26 cellular contexts compared by ENCODE assay signal in genomic region chr10:13241613-13242012, GRCh38. TPM values are rescaled to one million over a fixed set of nuclear protein-coding genes. Genes with fewer than 3 reads are reported as not detected.
DNase-seq lines count a peak whose midpoint lies in the region; ATAC-seq, FAIRE-seq and TF ChIP-seq lines count a peak whose summit lies in the region.
"Had no signal": no experiment of that assay in that cellular context is flagged by ENCODE, and none has a peak within 500 bp of the region (broad histone marks: within the 10 kb centered on the region; RNA-seq: fewer than 3 reads in every experiment).

No MANE protein-coding gene starts in this region.

- no peaks in the 10 kb centered on the region for H3K27me3 Mint-ChIP-seq in activated CD4-positive, alpha-beta T cell treated with anti-CD3 and anti-CD28 coated beads for 36 hours
- H3K27me3 Mint-ChIP-seq in H9 (ENCODE audit: low read depth) = no peaks in the 10 kb centered on the region
- H3K27me3 Mint-ChIP-seq: CD4-positive, alpha-beta memory T cell; CD4-positive, CD25-positive, alpha-beta regulatory T cell had no signal

- H3K4me1 ChIP-seq in left lung = no peaks in the 10 kb centered on the region
- H3K4me1 ChIP-seq in HepG2 (ENCODE audit: insufficient read depth, low read length) = peaks cover 34% of the 10 kb centered on the region
- H3K4me1 ChIP-seq in lung (ENCODE audit: control insufficient read depth in 2 of 2, insufficient read depth in 2 of 2, low read length in 2 of 2) = no peaks in the 10 kb centered on the region
- H3K4me1 ChIP-seq in upper lobe of right lung = no peaks in the 10 kb centered on the region
- H3K4me1 ChIP-seq in H9 (ENCODE audit: insufficient read depth, low read length) = no peaks in the 10 kb centered on the region
- H3K4me1 ChIP-seq: BE2C had no signal

- in situ Hi-C loops in HepG2 (cut with HindIII; ENCODE audit: extremely low pct_ligation_motif_present, low pct_unique_long_range_greater_than_20kb) = no loop called here

- H2BK20ac ChIP-seq in H9 (ENCODE audit: low read depth, low read length, poor library complexity, severe bottlenecking) = no peak overlapping the region

- H3K79me2 ChIP-seq in HepG2 (ENCODE audit: insufficient read depth, low read length) (no peaks in the 10 kb centered on the region), H9 (ENCODE audit: insufficient read depth, low read length) (no peaks in the 10 kb centered on the region)

- no peaks in the 10 kb centered on the region for H3K36me3 Mint-ChIP-seq in activated CD4-positive, alpha-beta T cell treated with anti-CD3 and anti-CD28 coated beads for 36 hours (ENCODE audit: low read depth)
- no peaks in the 10 kb centered on the region for H3K36me3 Mint-ChIP-seq in H9 (ENCODE audit: insufficient read depth in 1 of 3, low read depth in 3 of 3)
- H3K36me3 Mint-ChIP-seq: CD14-positive monocyte; CD4-positive, alpha-beta memory T cell; CD4-positive, CD25-positive, alpha-beta regulatory T cell; CD8-positive, alpha-beta memory T cell had no signal

- H3K27me3 ChIP-seq in left lung (no peaks in the 10 kb centered on the region), HepG2 (ENCODE audit: control insufficient read depth in 1 of 2, insufficient read depth in 2 of 2, low read length in 2 of 2) (no peaks in the 10 kb centered on the region), lung (ENCODE audit: control insufficient read depth, insufficient read depth) (no peaks in the 10 kb centered on the region), upper lobe of right lung (no peaks in the 10 kb centered on the region), H9 (ENCODE audit: insufficient read depth, low read length) (no peaks in the 10 kb centered on the region)
- H3K27me3 ChIP-seq: BE2C, BLaER1 had no signal

- no peak overlapping the region for H2AK5ac ChIP-seq in H9 (ENCODE audit: insufficient read length, low read length)

- H3K56ac ChIP-seq in H9 (ENCODE audit: insufficient read length, low read depth, low read length) = no peak overlapping the region

- no peak overlapping the region for H3K18ac ChIP-seq in H9 (ENCODE audit: insufficient read length, low read depth, low read length)

- H2BK5ac ChIP-seq in H9 (ENCODE audit: insufficient read length, low read length) = no peak overlapping the region

- TF ChIP-seq CTCF in left lung (IDR thresholded peaks at IDR 0.05) = no peak
- no peak for TF ChIP-seq CTCF in HepG2 (CRISPR knock-in tag; IDR thresholded peaks at IDR 0.05)
- no peak for TF ChIP-seq CTCF in lung (IDR thresholded peaks at IDR 0.05; ENCODE audit: control extremely low read depth, extremely low read depth)
- no peak for TF ChIP-seq CTCF in upper lobe of right lung (IDR thresholded peaks at IDR 0.05)
- no peak for TF ChIP-seq CTCF in H9 (conservative IDR thresholded peaks at IDR 0.05)

- H3K14ac ChIP-seq in H9 (ENCODE audit: insufficient read depth, low read length) = no peak overlapping the region

- TF ChIP-seq POLR2A in HepG2 (IDR thresholded peaks at IDR 0.05; ENCODE audit: insufficient read depth in 1 of 2, low read depth in 2 of 2, low read length in 2 of 2) = no peak

- DNase-seq in left lung (no peak), HepG2 (ENCODE audit: low spot score) (peak; percentile 28), lung (ENCODE audit: low spot score) (no peak), upper lobe of right lung (no peak), DMS153 (lab: John Stamatoyannopoulos, UW) (no peak), H9 (no peak)
- no peak for DNase-seq in activated CD4-positive, alpha-beta T cell treated with anti-CD3 and anti-CD28 coated beads for 36 hours
- DNase-seq: 8988T; ACHN; BE2C; C1 segment of cervical spinal cord; CD4-positive, alpha-beta memory T cell; CD4-positive, CD25-positive, alpha-beta regulatory T cell; CD8-positive, alpha-beta memory T cell; COR-L47; DMS 273 treated with DMSO at 0.1 percent for 48 hours; DMS79 treated with DMSO at 0.1 percent for 48 hours; GF-D8 had no signal

- H4K20me1 ChIP-seq in HepG2 (ENCODE audit: insufficient read depth, low read length) (no peaks in the 10 kb centered on the region), H9 (ENCODE audit: control insufficient read depth, insufficient read depth, insufficient read length) (no peaks in the 10 kb centered on the region)
- H4K20me1 ChIP-seq: BLaER1 had no signal

- H3K9ac ChIP-seq in HepG2 (ENCODE audit: insufficient read depth, low read depth, low read length) (no peak overlapping the region), H9 (ENCODE audit: extremely low read depth, insufficient read length, low read length) (no peak overlapping the region)
- H3K9ac ChIP-seq: BLaER1 had no signal

- no peak overlapping the region for H3K23ac ChIP-seq in H9 (ENCODE audit: insufficient read length, low read depth, low read length)

- POLR2A ChIA-PET in HepG2 (lab: Yijun Ruan, JAX) = no interaction called here
- POLR2A ChIA-PET in activated CD4-positive, alpha-beta T cell treated with anti-CD3 and anti-CD28 coated beads for 36 hours (lab: Charles Lee) = no interaction called here

- H4K5ac ChIP-seq in H9 (ENCODE audit: insufficient read length, low read depth, low read length) = no peak overlapping the region

- H3K23me2 ChIP-seq in H9 (ENCODE audit: insufficient read length, low read depth, low read length, poor library complexity, severe bottlenecking) = no peaks in the 10 kb centered on the region

- no peaks in the 10 kb centered on the region for H3K9me3 Mint-ChIP-seq in activated CD4-positive, alpha-beta T cell treated with anti-CD3 and anti-CD28 coated beads for 36 hours (ENCODE audit: low read depth)
- no peaks in the 10 kb centered on the region for H3K9me3 Mint-ChIP-seq in H9
- H3K9me3 Mint-ChIP-seq: CD4-positive, alpha-beta memory T cell; CD4-positive, CD25-positive, alpha-beta regulatory T cell; CD8-positive, alpha-beta memory T cell had no signal

- H3K4me2 ChIP-seq in HepG2 (ENCODE audit: low read depth, low read length) (no peak overlapping the region), H9 (ENCODE audit: insufficient read depth, insufficient read length, low read length) (no peak overlapping the region)
- H3K4me2 ChIP-seq: BLaER1 had no signal

- H3K4me3 ChIP-seq in left lung = no peak overlapping the region
- no peak overlapping the region for H3K4me3 ChIP-seq in HepG2 (replicated peaks in 1 of 3; ENCODE audit: insufficient read depth in 1 of 3, low read depth in 2 of 3, low read length in 3 of 3)
- H3K4me3 ChIP-seq in lung = no peak overlapping the region
- no peak overlapping the region for H3K4me3 ChIP-seq in upper lobe of right lung
- H3K4me3 ChIP-seq: BLaER1 had no signal

- no peak overlapping the region for H3T11ph ChIP-seq in H9 (ENCODE audit: low read length)

- TF ChIP-seq RAD21 in HepG2 (CRISPR knock-in tag; IDR thresholded peaks at IDR 0.05) = no peak

- H3K79me1 ChIP-seq in H9 (ENCODE audit: insufficient read depth, low read depth, low read length, poor library complexity, severe bottlenecking) = no peaks in the 10 kb centered on the region

- intact Hi-C loops in left lung (cut with DNase I) = no loop called here
- intact Hi-C loops in HepG2 (cut with micrococcal nuclease; ENCODE audit: unreplicated experiment) = no loop called here
- intact Hi-C loops in upper lobe of right lung (cut with DNase I) = no loop called here
- intact Hi-C loops in activated CD4-positive, alpha-beta T cell treated with anti-CD3 and anti-CD28 coated beads for 36 hours (cut with DNase I, micrococcal nuclease) = no loop called here

- WGBS in HepG2 (ENCODE audit: low lambda C conversion rate) = 26% methylated on average over 3 of the region's 3 CpGs
- 68 to 86% methylated on average over 3 of the region's 3 CpGs for WGBS in lung, 2 donors
- no CpG with 5 or more reads among the region's 3 CpGs for WGBS in H9 (ENCODE audit: extremely low coverage, insufficient read length, low lambda C conversion rate)

- H2BK15ac ChIP-seq in H9 (ENCODE audit: low read depth, low read length) = no peak overlapping the region

- H2BK120ac ChIP-seq in H9 (ENCODE audit: low read depth, low read length, poor library complexity, severe bottlenecking) = no peak overlapping the region

- BruUV-seq in HepG2 (replicated peaks; lab: Mats Ljungman, UMichigan) = no TSS peak

- no peak overlapping the region for H4K91ac ChIP-seq in H9 (ENCODE audit: insufficient read length, low read depth, low read length)

- FAIRE-seq in HepG2 (lab: Jason Lieb, UNC) = peak; percentile 39
- FAIRE-seq: A204.1, G401.6, GM12891, GM19239 had no signal

- no peak overlapping the region for H4K8ac ChIP-seq in H9 (replicated peaks; ENCODE audit: insufficient read length, low read depth, low read length)

- no peaks in the 10 kb centered on the region for H3K4me1 Mint-ChIP-seq in activated CD4-positive, alpha-beta T cell treated with anti-CD3 and anti-CD28 coated beads for 36 hours
- no peaks in the 10 kb centered on the region for H3K4me1 Mint-ChIP-seq in H9
- H3K4me1 Mint-ChIP-seq: CD14-positive monocyte; CD4-positive, alpha-beta memory T cell; CD4-positive, CD25-positive, alpha-beta regulatory T cell; CD8-positive, alpha-beta memory T cell had no signal

- no peak overlapping the region for H2AFZ ChIP-seq in HepG2 (ENCODE audit: low read length)
- H2AFZ ChIP-seq in H9 (ENCODE audit: low read length) = no peak overlapping the region

- H3K27ac Mint-ChIP-seq in activated CD4-positive, alpha-beta T cell treated with anti-CD3 and anti-CD28 coated beads for 36 hours = no peak overlapping the region
- H3K27ac Mint-ChIP-seq in H9 = no peak overlapping the region
- H3K27ac Mint-ChIP-seq: CD14-positive monocyte; CD4-positive, alpha-beta memory T cell; CD4-positive, CD25-positive, alpha-beta regulatory T cell; CD8-positive, alpha-beta memory T cell had no signal

- H3K9me3 ChIP-seq in left lung (no peaks in the 10 kb centered on the region), HepG2 (ENCODE audit: low read length) (no peaks in the 10 kb centered on the region), lung (ENCODE audit: control insufficient read depth in 2 of 2, insufficient read depth in 1 of 2, low read length in 1 of 2) (no peaks in the 10 kb centered on the region), upper lobe of right lung (no peaks in the 10 kb centered on the region), H9 (ENCODE audit: control insufficient read depth, low read depth, low read length) (no peaks in the 10 kb centered on the region)
- H3K9me3 ChIP-seq: BE2C, BLaER1 had no signal

- TF ChIP-seq EP300 in HepG2 (IDR thresholded peaks at IDR 0.05; ENCODE audit: low read depth in 2 of 2, low read length in 2 of 2) (no peak), HepG2 (CRISPR knock-in tag; IDR thresholded peaks at IDR 0.05; ENCODE audit: borderline replicate concordance) (no peak)

- H3K4ac ChIP-seq in H9 (ENCODE audit: low read depth, low read length) = no peak overlapping the region

- H3K4me3 Mint-ChIP-seq in activated CD4-positive, alpha-beta T cell treated with anti-CD3 and anti-CD28 coated beads for 36 hours = no peak overlapping the region
- H3K4me3 Mint-ChIP-seq in H9 = no peak overlapping the region
- H3K4me3 Mint-ChIP-seq: CD14-positive monocyte; CD4-positive, alpha-beta memory T cell; CD4-positive, CD25-positive, alpha-beta regulatory T cell; CD8-positive, alpha-beta memory T cell had no signal

- no peak overlapping the region for H3K27ac ChIP-seq in left lung
- no peak overlapping the region for H3K27ac ChIP-seq in HepG2 (ENCODE audit: extremely low read length, insufficient read depth, low read length)
- no peak overlapping the region for H3K27ac ChIP-seq in lung (ENCODE audit: low read depth in 1 of 2, low read length in 1 of 2)
- H3K27ac ChIP-seq in upper lobe of right lung = no peak overlapping the region
- H3K27ac ChIP-seq in H9 (ENCODE audit: insufficient read length, low read depth, low read length) = no peak overlapping the region
- H3K27ac ChIP-seq: BLaER1 had no signal

- ATAC-seq in left lung (peak; percentile 94), HepG2 (no peak), lung (ENCODE audit: insufficient read depth, low FRiP score) (peak; percentile 41), upper lobe of right lung (peak; percentile 88)
- ATAC-seq in activated CD4-positive, alpha-beta T cell treated with anti-CD3 and anti-CD28 coated beads for 36 hours = no peak

- no peak overlapping the region for H2BK12ac ChIP-seq in H9 (ENCODE audit: insufficient read length, low read depth, low read length)

- H3K36me3 ChIP-seq in left lung = no peaks in the 10 kb centered on the region
- no peaks in the 10 kb centered on the region for H3K36me3 ChIP-seq in HepG2 (replicated peaks in 1 of 2; ENCODE audit: control insufficient read depth in 1 of 2, insufficient read depth in 2 of 2, low read length in 2 of 2)
- no peaks in the 10 kb centered on the region for H3K36me3 ChIP-seq in lung (ENCODE audit: control insufficient read depth in 2 of 2, insufficient read depth in 2 of 2, low read length in 2 of 2)
- no peaks in the 10 kb centered on the region for H3K36me3 ChIP-seq in upper lobe of right lung
- H3K36me3 ChIP-seq: BE2C, BLaER1 had no signal

- CTCF ChIA-PET in HepG2 (lab: Yijun Ruan, JAX; ENCODE audit: low intra/inter-chr PET ratio, low total read pairs) = no interaction called here
- CTCF ChIA-PET in activated CD4-positive, alpha-beta T cell treated with anti-CD3 and anti-CD28 coated beads for 36 hours (lab: Charles Lee) = no interaction called here

RNA-seq across cellular contexts. Expression of gene UCMA, which starts 7.4 kb away (rescaled TPM):
- total RNA-seq in left lung = not detected
- total RNA-seq in HepG2 (2016; rRNA removed; fragmentation: Illumina TruSeq; extraction: Trizol) = not detected in 2 replicates
- not detected in 2 replicates for total RNA-seq in HepG2 (2016; cell fraction: cytosol; rRNA removed; fragmentation: Illumina TruSeq; extraction: Trizol; ENCODE audit: low read depth)
- not detected in 2 replicates for total RNA-seq in HepG2 (2016; cell fraction: insoluble cytoplasmic fraction; rRNA removed; fragmentation: Illumina TruSeq; extraction: Trizol)
- total RNA-seq in HepG2 (2016; cell fraction: membrane; rRNA removed; fragmentation: Illumina TruSeq; extraction: Trizol) = not detected in 2 replicates
- total RNA-seq in HepG2 (2016; cell fraction: nucleus; rRNA removed; fragmentation: Illumina TruSeq; extraction: Trizol) = not detected in 2 replicates
- not detected in 2 replicates for polyA plus RNA-seq in HepG2 (2011; rRNA removed)
- polyA plus RNA-seq in HepG2 (2011; cell fraction: cytosol; rRNA removed) = not detected in 2 replicates
- not detected in 2 replicates for polyA plus RNA-seq in HepG2 (2011; cell fraction: nucleus; rRNA removed)
- not detected in 2 replicates for polyA plus RNA-seq in HepG2 (2012)
- not detected in 2 replicates for polyA plus RNA-seq in HepG2 (2016; cell fraction: cytosol; fragmentation: Illumina TruSeq; extraction: Trizol; ENCODE audit: low read depth)
- polyA plus RNA-seq in HepG2 (2016; cell fraction: insoluble cytoplasmic fraction; fragmentation: Illumina TruSeq; extraction: Trizol; ENCODE audit: low read depth) = not detected in 2 replicates
- not detected in 2 replicates for polyA plus RNA-seq in HepG2 (2016; cell fraction: membrane; fragmentation: Illumina TruSeq; extraction: Trizol; ENCODE audit: low read depth)
- polyA plus RNA-seq in HepG2 (2016; cell fraction: nucleus; fragmentation: Illumina TruSeq; extraction: Trizol; ENCODE audit: insufficient read depth, low read depth) = not detected in 2 replicates
- polyA minus RNA-seq in HepG2 (2011; rRNA and poly(A)+ RNA removed; ENCODE audit: low replicate concordance) = not detected in 2 replicates
- polyA minus RNA-seq in HepG2 (2011; cell fraction: cytosol; rRNA and poly(A)+ RNA removed) = not detected in 2 replicates
- not detected in 2 replicates for polyA minus RNA-seq in HepG2 (2011; cell fraction: nucleus; rRNA and poly(A)+ RNA removed)
- under 1 TPM in 1 of 2 donors, not detected in 1; 0.91 TPM for total RNA-seq in lung
- polyA plus RNA-seq in lung = not detected
- not detected for total RNA-seq in upper lobe of right lung
- not detected for total RNA-seq in activated CD4-positive, alpha-beta T cell treated with anti-CD3 and anti-CD28 coated beads for 36 hours
- not detected in 2 replicates for total RNA-seq in H9 (2021)
- total RNA-seq: A673; CD4-positive, alpha-beta memory T cell; CD4-positive, CD25-positive, alpha-beta regulatory T cell; CD8-positive, alpha-beta memory T cell had no signal
- polyA plus RNA-seq: AG04450; CD14-positive monocyte; CD4-positive, alpha-beta memory T cell; CD4-positive, CD25-positive, alpha-beta regulatory T cell; CD8-positive, alpha-beta memory T cell had no signal

RNA-seq across cellular contexts. Expression of gene PHYH, which starts 58.3 kb away (rescaled TPM):
- total RNA-seq in left lung = 10 to 100 TPM; 26.4 to 46.9 TPM
- total RNA-seq in HepG2 (2016; rRNA removed; fragmentation: Illumina TruSeq; extraction: Trizol) = 34.5 and 47.9 TPM in 2 replicates
- 17.6 and 21.7 TPM in 2 replicates for total RNA-seq in HepG2 (2016; cell fraction: cytosol; rRNA removed; fragmentation: Illumina TruSeq; extraction: Trizol; ENCODE audit: low read depth)
- 36.1 and 49.8 TPM in 2 replicates for total RNA-seq in HepG2 (2016; cell fraction: insoluble cytoplasmic fraction; rRNA removed; fragmentation: Illumina TruSeq; extraction: Trizol)
- total RNA-seq in HepG2 (2016; cell fraction: membrane; rRNA removed; fragmentation: Illumina TruSeq; extraction: Trizol) = 20.3 and 22.2 TPM in 2 replicates
- total RNA-seq in HepG2 (2016; cell fraction: nucleus; rRNA removed; fragmentation: Illumina TruSeq; extraction: Trizol) = 18.4 and 18.8 TPM in 2 replicates
- polyA plus RNA-seq in HepG2 (2011; rRNA removed) = 27.2 and 37.4 TPM in 2 replicates
- 27.7 and 38.9 TPM in 2 replicates for polyA plus RNA-seq in HepG2 (2011; cell fraction: cytosol; rRNA removed)
- 12.7 and 24.3 TPM in 2 replicates for polyA plus RNA-seq in HepG2 (2011; cell fraction: nucleus; rRNA removed)
- polyA plus RNA-seq in HepG2 (2012) = 47.7 and 75.4 TPM in 2 replicates
- polyA plus RNA-seq in HepG2 (2016; cell fraction: cytosol; fragmentation: Illumina TruSeq; extraction: Trizol; ENCODE audit: low read depth) = 14.6 and 17.7 TPM in 2 replicates
- 78.2 and 81.4 TPM in 2 replicates for polyA plus RNA-seq in HepG2 (2016; cell fraction: insoluble cytoplasmic fraction; fragmentation: Illumina TruSeq; extraction: Trizol; ENCODE audit: low read depth)
- polyA plus RNA-seq in HepG2 (2016; cell fraction: membrane; fragmentation: Illumina TruSeq; extraction: Trizol; ENCODE audit: low read depth) = 22.5 and 25.2 TPM in 2 replicates
- 38.1 and 38.4 TPM in 2 replicates for polyA plus RNA-seq in HepG2 (2016; cell fraction: nucleus; fragmentation: Illumina TruSeq; extraction: Trizol; ENCODE audit: insufficient read depth, low read depth)
- polyA minus RNA-seq in HepG2 (2011; rRNA and poly(A)+ RNA removed; ENCODE audit: low replicate concordance) = 7.2 and 13.5 TPM in 2 replicates
- polyA minus RNA-seq in HepG2 (2011; cell fraction: cytosol; rRNA and poly(A)+ RNA removed) = 9.4 and 13.2 TPM in 2 replicates
- polyA minus RNA-seq in HepG2 (2011; cell fraction: nucleus; rRNA and poly(A)+ RNA removed) = 12.2 and 17.8 TPM in 2 replicates
- total RNA-seq in lung = 10 to 100 TPM; 17.4 to 28.9 TPM
- polyA plus RNA-seq in lung = 10 to 100 TPM; 14.8 to 28.1 TPM
- total RNA-seq in upper lobe of right lung = 29.6 TPM
- 10 to 100 TPM; 11.7 to 12.8 TPM for total RNA-seq in activated CD4-positive, alpha-beta T cell treated with anti-CD3 and anti-CD28 coated beads for 36 hours
- 19.7 and 21.5 TPM in 2 replicates for total RNA-seq in H9 (2021)

Comparison
In these comparisons a context has a peak if more than half of its experiments do, and no peak if none do; other contexts are left out.
1. ATAC-seq: peak in left lung (single experiment), lung (single experiment) and upper lobe of right lung (single experiment); none in HepG2 (single experiment) and activated CD4-positive, alpha-beta T cell treated with anti-CD3 and anti-CD28 coated beads for 36 hours (single experiment).